In genomic region chr13:22496803-22497508, GRCh38 we compare ENCODE assay signal across 17 cellular contexts.
A peak's percentile ranks its signal among the peaks of the same experiment; 100 is the strongest.
DNase-seq lines count a peak whose midpoint lies in the region; ATAC-seq and TF ChIP-seq lines count a peak whose summit lies in the region.
"Had no signal": no experiment of that assay in that cellular context is flagged by ENCODE, and none has a peak within 500 bp of the region (broad histone marks: within the 10 kb centered on the region; RNA-seq: fewer than 3 reads in every experiment).

No MANE protein-coding gene starts in this region.

- H3K9me3 ChIP-seq in endodermal cell (ENCODE audit: control insufficient read depth, low read length) (no peaks in the 10 kb centered on the region), neuronal stem cell (replicated peaks in 1 of 2; ENCODE audit: control insufficient read depth in 2 of 2, insufficient read depth in 1 of 2, low read depth in 1 of 2, low read length in 2 of 2) (no peaks in the 10 kb centered on the region), Caco-2 (no peaks in the 10 kb centered on the region)
- H3K9me3 ChIP-seq: HAP-1 had no signal

- H3K4me1 ChIP-seq in endodermal cell (ENCODE audit: control insufficient read depth, insufficient read depth, low read length) (peaks cover 3% of the 10 kb centered on the region), neuronal stem cell (ENCODE audit: control insufficient read depth in 2 of 2, insufficient read depth in 1 of 2, low read depth in 1 of 2, low read length in 2 of 2) (peaks cover 13 to 22% of the 10 kb centered on the region in 2 donors), Caco-2 (no peaks in the 10 kb centered on the region)
- H3K4me1 ChIP-seq: HAP-1 had no signal

- no peak overlapping the region for H2BK5ac ChIP-seq in neuronal stem cell (ENCODE audit: low read length)

- 93 to 100% methylated on average over 6 to 17 of the region's 17 CpGs for WGBS in endodermal cell (ENCODE audit: insufficient coverage in 1 of 2, insufficient read length in 1 of 2), 2 experiments
- no CpG with 5 or more reads among the region's 17 CpGs for WGBS in neuronal stem cell (ENCODE audit: extremely low coverage in 2 of 2, insufficient read length in 2 of 2, insufficient replicate concordance in 1 of 2), 2 donors

- H3K27me3 Mint-ChIP-seq in endodermal cell (ENCODE audit: insufficient read depth) (no peaks in the 10 kb centered on the region), mesothelial cell of epicardium (ENCODE audit: low read depth) (no peaks in the 10 kb centered on the region), Caco-2 (ENCODE audit: insufficient read depth, unreplicated experiment) (peaks cover 4% of the 10 kb centered on the region)
- H3K27me3 Mint-ChIP-seq: CD4-positive, alpha-beta T cell had no signal

- H2BK120ac ChIP-seq in neuronal stem cell (ENCODE audit: low read depth, low read length), result no peak overlapping the region

- no peak overlapping the region for H3K4ac ChIP-seq in neuronal stem cell (ENCODE audit: low read length)

- H4K8ac ChIP-seq in neuronal stem cell (ENCODE audit: low read depth, low read length), result no peak overlapping the region

- H3K27me3 ChIP-seq in endodermal cell (ENCODE audit: control insufficient read depth, insufficient read depth, low read length, poor library complexity, severe bottlenecking), result no peaks in the 10 kb centered on the region
- no peaks in the 10 kb centered on the region for H3K27me3 ChIP-seq in neuronal stem cell (ENCODE audit: control insufficient read depth in 3 of 3, insufficient read depth in 3 of 3, low read depth in 1 of 3, low read length in 3 of 3)
- no peaks in the 10 kb centered on the region; the same call in 1 of the 2 replicates for H3K27me3 ChIP-seq in Caco-2 (replicated peaks; ENCODE audit: control insufficient read depth, insufficient read depth, low read length)

- peak overlapping the region; percentile 11 for H2AFZ ChIP-seq in neuronal stem cell (ENCODE audit: low read length)
- H2AFZ ChIP-seq: GM23338 had no signal

- no TSS peak for BruUV-seq in Caco-2 (replicated peaks; lab: Mats Ljungman, UMichigan)

- H3K4me1 Mint-ChIP-seq in endodermal cell, result peaks cover 9% of the 10 kb centered on the region
- H3K4me1 Mint-ChIP-seq in mesothelial cell of epicardium, result peaks cover 46% of the 10 kb centered on the region
- no peaks in the 10 kb centered on the region for H3K4me1 Mint-ChIP-seq in Caco-2 (ENCODE audit: low read depth, unreplicated experiment)
- H3K4me1 Mint-ChIP-seq: CD14-positive monocyte; CD8-positive, alpha-beta memory T cell had no signal

- no peak overlapping the region for H3K27ac ChIP-seq in endodermal cell (ENCODE audit: low read depth, low read length)
- H3K27ac ChIP-seq in neuronal stem cell (replicated peaks; ENCODE audit: low read length), result no peak overlapping the region

- intact Hi-C loops in Caco-2 (cut with micrococcal nuclease; ENCODE audit: unreplicated experiment), result no loop called here

- H3K36me3 ChIP-seq in endodermal cell (ENCODE audit: control insufficient read depth, insufficient read depth, low read length), result no peaks in the 10 kb centered on the region
- no peaks in the 10 kb centered on the region for H3K36me3 ChIP-seq in neuronal stem cell (replicated peaks in 1 of 2; ENCODE audit: control insufficient read depth in 2 of 2, insufficient read depth in 2 of 2, low read length in 2 of 2)
- no peaks in the 10 kb centered on the region for H3K36me3 ChIP-seq in Caco-2 (ENCODE audit: control insufficient read depth, insufficient read depth, low read length)
- H3K36me3 ChIP-seq: HAP-1 had no signal

- H2BK12ac ChIP-seq in neuronal stem cell (ENCODE audit: low read length), result no peak overlapping the region

- H3K4me3 ChIP-seq in endodermal cell (ENCODE audit: low read length) (no peak overlapping the region), neuronal stem cell (ENCODE audit: low read length in 2 of 2) (no peak overlapping the region), Caco-2 (ENCODE audit: low read depth, low read length) (no peak overlapping the region)
- H3K4me3 ChIP-seq: GM23338, HAP-1 had no signal

- H2AK5ac ChIP-seq in neuronal stem cell (ENCODE audit: low read depth, low read length), result peak overlapping the region; percentile 2

- no peak for ATAC-seq in HG02759 (IDR thresholded peaks at IDR 0.05; ENCODE audit: unreplicated experiment)
- ATAC-seq: GM23338 had no signal

- H3K36me3 Mint-ChIP-seq in endodermal cell (ENCODE audit: low read depth) (no peaks in the 10 kb centered on the region), mesothelial cell of epicardium (peaks cover 5% of the 10 kb centered on the region), Caco-2 (ENCODE audit: insufficient read depth, unreplicated experiment) (no peaks in the 10 kb centered on the region)
- H3K36me3 Mint-ChIP-seq: CD14-positive monocyte; CD8-positive, alpha-beta memory T cell had no signal

- H2BK15ac ChIP-seq in neuronal stem cell (ENCODE audit: low read length), result no peak overlapping the region

- DNase-seq in MV-4-11 (lab: John Stamatoyannopoulos, UW) (peak; percentile 30), endodermal cell (no peak), mesothelial cell of epicardium (ENCODE audit: low spot score in 2 of 2, unreplicated experiment in 2 of 2) (no peak), neuronal stem cell (ENCODE audit: low spot score) (no peak), Caco-2 (no peak), GOT3 (lab: John Stamatoyannopoulos, UW) (no peak)
- no peak for DNase-seq in activated CD4-positive, alpha-beta T cell treated with anti-CD3 and anti-CD28 coated beads, Interleukin-2, amount 50 U/mL, for 48 hours
- DNase-seq: Calu3; CD4-positive, alpha-beta T cell; CD8-positive, alpha-beta memory T cell; DMS53; DMS79 treated with DMSO at 0.1 percent for 48 hours; GF-D8 had no signal

- H3K18ac ChIP-seq in neuronal stem cell (ENCODE audit: low read length), result peak overlapping the region; percentile 74

- TF ChIP-seq CTCF in endodermal cell (conservative IDR thresholded peaks at IDR 0.05), result no peak
- TF ChIP-seq CTCF in mesothelial cell of epicardium (IDR thresholded peaks at IDR 0.05; ENCODE audit: unreplicated experiment), result no peak
- TF ChIP-seq CTCF in Caco-2 (IDR thresholded peaks at IDR 0.05; ENCODE audit: insufficient read depth in 1 of 2, low read depth in 1 of 2, low read length in 1 of 2, severe bottlenecking in 1 of 2, unreplicated experiment in 1 of 2), result no peak

- H3K79me1 ChIP-seq in neuronal stem cell (ENCODE audit: low read depth, low read length), result no peaks in the 10 kb centered on the region

- POLR2A ChIA-PET in Caco-2 (lab: Charles Lee), result interaction anchor here (0.6 kb wide), 1 partner anchor 23 kb away, joined by 6 read pairs; no protein-coding TSS in a partner anchor

- H3K27ac Mint-ChIP-seq in endodermal cell (peak overlapping the region; percentile 41), mesothelial cell of epicardium (peak overlapping the region; percentile 53), Caco-2 (ENCODE audit: unreplicated experiment) (no peak overlapping the region)
- H3K27ac Mint-ChIP-seq: CD14-positive monocyte; CD4-positive, alpha-beta T cell; CD8-positive, alpha-beta memory T cell; GM23338 had no signal

- H3K9ac ChIP-seq in endodermal cell (ENCODE audit: extremely low read depth, low read length, poor library complexity, severe bottlenecking) (no peak overlapping the region), neuronal stem cell (ENCODE audit: low read depth, low read length, poor library complexity) (no peak overlapping the region)

- H3K14ac ChIP-seq in neuronal stem cell (ENCODE audit: low read length), result no peak overlapping the region

- H3K4me2 ChIP-seq in neuronal stem cell (ENCODE audit: insufficient read depth, low read length, poor library complexity, severe bottlenecking), result no peak overlapping the region
- H3K4me2 ChIP-seq: GM23338 had no signal

- CTCF ChIA-PET in Caco-2 (lab: Charles Lee), result no interaction called here

- no peak overlapping the region for H4K91ac ChIP-seq in neuronal stem cell (ENCODE audit: low read depth, low read length, poor library complexity)

- H3K9me3 Mint-ChIP-seq in endodermal cell (no peaks in the 10 kb centered on the region), mesothelial cell of epicardium (peaks cover 19% of the 10 kb centered on the region), Caco-2 (ENCODE audit: unreplicated experiment) (peaks cover 15% of the 10 kb centered on the region)
- H3K9me3 Mint-ChIP-seq: CD4-positive, alpha-beta T cell had no signal

- no peak overlapping the region for H3K4me3 Mint-ChIP-seq in endodermal cell
- H3K4me3 Mint-ChIP-seq in mesothelial cell of epicardium, result no peak overlapping the region
- H3K4me3 Mint-ChIP-seq in Caco-2 (ENCODE audit: unreplicated experiment), result no peak overlapping the region
- H3K4me3 Mint-ChIP-seq: CD14-positive monocyte; CD4-positive, alpha-beta T cell; CD8-positive, alpha-beta memory T cell; GM23338 had no signal

- no peak overlapping the region for H3K23ac ChIP-seq in neuronal stem cell (ENCODE audit: low read depth, low read length, poor library complexity)
